Comparison of ENCODE assay signal across 1 cellular context in genomic region chr2:45912109-45912508, GRCh38.
TF ChIP-seq lines count a peak whose summit lies in the region.

No MANE protein-coding gene starts in this region.

TF ChIP-seq in HepG2, 621 proteins besides CTCF, POLR2A, EP300 and RAD21 (continued from another document):
- no peak for TF ChIP-seq CREBL2 (CRISPR knock-in tag; IDR thresholded peaks at IDR 0.05; ENCODE audit: borderline replicate concordance)
- TF ChIP-seq MTA3 (CRISPR knock-in tag; IDR thresholded peaks at IDR 0.05) = no peak
- TF ChIP-seq ZNF263 (CRISPR knock-in tag; IDR thresholded peaks at IDR 0.05) = no peak
- TF ChIP-seq FOXA3 (CRISPR knock-in tag; IDR thresholded peaks at IDR 0.05) = 0 out of 2 replicates have a peak, but pooled peaks have one; percentile 35
- TF ChIP-seq ZNF18 (CRISPR knock-in tag; IDR thresholded peaks at IDR 0.05; ENCODE audit: insufficient replicate concordance) = no peak
- no peak for TF ChIP-seq RBFOX2 (IDR thresholded peaks at IDR 0.05; ENCODE audit: low read depth, low read length)
- no peak for TF ChIP-seq UBTF (CRISPR knock-in tag; IDR thresholded peaks at IDR 0.05)
- no peak for TF ChIP-seq MLX (CRISPR knock-in tag; IDR thresholded peaks at IDR 0.05)
- TF ChIP-seq GMEB2 (CRISPR knock-in tag; IDR thresholded peaks at IDR 0.05; ENCODE audit: low read depth) = no peak
TF ChIP-seq in HepG2: peak in this region for 36.
